Comparison of ENCODE assay signal across 8 cellular contexts in genomic region chr4:2763511-2763967, GRCh38. TPM values are rescaled to one million over a fixed set of nuclear protein-coding genes. Genes with fewer than 3 reads are reported as not detected.
DNase-seq lines count a peak whose midpoint lies in the region; ATAC-seq and TF ChIP-seq lines count a peak whose summit lies in the region.

No MANE protein-coding gene starts in this region.

- H3K9me3 Mint-ChIP-seq in IgD-negative memory B cell: no peaks in the 10 kb centered on the region

- no peaks in the 10 kb centered on the region for H3K36me3 Mint-ChIP-seq in IgD-negative memory B cell

- no peaks in the 10 kb centered on the region for H3K36me3 ChIP-seq in esophagus (ENCODE audit: control insufficient read depth in 2 of 2, insufficient read depth in 2 of 2, low read length in 1 of 2)
- no peaks in the 10 kb centered on the region for H3K36me3 ChIP-seq in neutrophil

- H3K4me1 Mint-ChIP-seq in IgD-negative memory B cell: peaks cover 8 to 11% (median 10%) of the 10 kb centered on the region in 3 donors

- ATAC-seq in GM18505 (IDR thresholded peaks at IDR 0.05; ENCODE audit: unreplicated experiment): no peak
- ATAC-seq in GM21723 (IDR thresholded peaks at IDR 0.05; ENCODE audit: unreplicated experiment): no peak
- ATAC-seq in HG03432 (IDR thresholded peaks at IDR 0.05; ENCODE audit: unreplicated experiment): no peak

- H3K9me3 ChIP-seq in esophagus (ENCODE audit: control insufficient read depth in 2 of 2, insufficient read depth in 1 of 2, low read depth in 1 of 2, low read length in 1 of 2) (no peaks in the 10 kb centered on the region), neutrophil (no peaks in the 10 kb centered on the region)

- no peak overlapping the region for H3K27ac Mint-ChIP-seq in IgD-negative memory B cell

- peak overlapping the region; percentile 38 to 87 (median 78) for H3K4me3 Mint-ChIP-seq in IgD-negative memory B cell

- WGBS in esophagus, 2 donors: 24 to 43% methylated on average over 23 of the region's 23 CpGs

- peak overlapping the region; percentile 46 for H3K4me3 ChIP-seq in AG10803 (ENCODE audit: low read length)
- peak overlapping the region; percentile 48 to 61 for H3K4me3 ChIP-seq in esophagus (ENCODE audit: low read depth in 1 of 2, low read length in 2 of 2)
- H3K4me3 ChIP-seq in neutrophil (ENCODE audit: low read depth in 1 of 2, low read length in 1 of 2): peak overlapping the region; percentile 61 to 74

- H3K27me3 Mint-ChIP-seq in IgD-negative memory B cell: no peaks in the 10 kb centered on the region

- no peak for TF ChIP-seq POLR2A in GM18505 (IDR thresholded peaks at IDR 0.05; ENCODE audit: borderline replicate concordance, extremely low read depth, insufficient read depth, insufficient read length)

- H3K4me1 ChIP-seq in esophagus (ENCODE audit: control insufficient read depth in 2 of 2, insufficient read depth in 2 of 2, low read length in 1 of 2): peaks cover 3 to 6% of the 10 kb centered on the region in 2 donors
- peaks cover 9 to 11% of the 10 kb centered on the region in 2 experiments for H3K4me1 ChIP-seq in neutrophil (ENCODE audit: control insufficient read depth in 1 of 2, insufficient read depth in 1 of 2, low read depth in 1 of 2, low read length in 1 of 2)

- no peaks in the 10 kb centered on the region for H3K27me3 ChIP-seq in esophagus (ENCODE audit: control insufficient read depth in 1 of 2, insufficient read depth in 2 of 2, low read length in 2 of 2)
- no peaks in the 10 kb centered on the region for H3K27me3 ChIP-seq in neutrophil

- H3K27ac ChIP-seq in esophagus (ENCODE audit: low read depth in 2 of 2, low read length in 1 of 2) (peak overlapping the region; percentile 29 to 65), neutrophil (peak overlapping the region; percentile 80)

- TF ChIP-seq CTCF in AG10803 (conservative IDR thresholded peaks at IDR 0.05; ENCODE audit: low read length) (no peak), neutrophil (IDR thresholded peaks at IDR 0.05) (no peak)

- no peak for DNase-seq in AG10803 (ENCODE audit: low read depth)
- no peak for DNase-seq in epidermal melanocyte (ENCODE audit: insufficient read length, low spot score)

RNA-seq across cellular contexts. Expression of gene TNIP2, which starts 7.4 kb away (rescaled TPM):
- 54.5 TPM for polyA plus RNA-seq in IgD-negative memory B cell
- polyA plus RNA-seq in esophagus: 10 to 100 TPM; 29.3 to 29.7 TPM

RNA-seq across cellular contexts. Expression of gene SH3BP2, which starts 29.3 kb away (rescaled TPM):
- 22.7 TPM for polyA plus RNA-seq in IgD-negative memory B cell
- polyA plus RNA-seq in esophagus: 10 to 100 TPM; 14.3 to 45.1 TPM
